1 cellular context compared by ENCODE assay signal in the genomic region with DNA sequence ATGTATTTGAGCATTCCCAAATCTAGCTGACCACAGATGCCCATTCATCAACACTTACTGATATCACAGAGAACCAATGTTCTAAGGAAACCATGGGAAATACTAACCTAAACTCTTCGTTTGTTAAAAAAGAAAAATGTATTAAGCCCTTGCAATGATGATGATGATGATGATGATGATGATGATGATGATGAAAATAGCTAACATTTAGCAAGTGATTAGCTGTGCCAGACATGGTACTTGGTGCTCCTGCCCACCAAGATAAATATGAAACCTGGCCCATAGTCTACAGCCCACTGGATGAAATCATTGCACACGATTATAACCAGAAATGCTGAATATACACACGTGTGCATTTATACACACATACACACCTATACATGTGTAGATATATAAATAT.
TF ChIP-seq lines count a peak whose summit lies in the region.

No MANE protein-coding gene starts in this region.

TF ChIP-seq in HepG2, 621 proteins besides CTCF, POLR2A, EP300 and RAD21:
- TF ChIP-seq, protein P1, sequence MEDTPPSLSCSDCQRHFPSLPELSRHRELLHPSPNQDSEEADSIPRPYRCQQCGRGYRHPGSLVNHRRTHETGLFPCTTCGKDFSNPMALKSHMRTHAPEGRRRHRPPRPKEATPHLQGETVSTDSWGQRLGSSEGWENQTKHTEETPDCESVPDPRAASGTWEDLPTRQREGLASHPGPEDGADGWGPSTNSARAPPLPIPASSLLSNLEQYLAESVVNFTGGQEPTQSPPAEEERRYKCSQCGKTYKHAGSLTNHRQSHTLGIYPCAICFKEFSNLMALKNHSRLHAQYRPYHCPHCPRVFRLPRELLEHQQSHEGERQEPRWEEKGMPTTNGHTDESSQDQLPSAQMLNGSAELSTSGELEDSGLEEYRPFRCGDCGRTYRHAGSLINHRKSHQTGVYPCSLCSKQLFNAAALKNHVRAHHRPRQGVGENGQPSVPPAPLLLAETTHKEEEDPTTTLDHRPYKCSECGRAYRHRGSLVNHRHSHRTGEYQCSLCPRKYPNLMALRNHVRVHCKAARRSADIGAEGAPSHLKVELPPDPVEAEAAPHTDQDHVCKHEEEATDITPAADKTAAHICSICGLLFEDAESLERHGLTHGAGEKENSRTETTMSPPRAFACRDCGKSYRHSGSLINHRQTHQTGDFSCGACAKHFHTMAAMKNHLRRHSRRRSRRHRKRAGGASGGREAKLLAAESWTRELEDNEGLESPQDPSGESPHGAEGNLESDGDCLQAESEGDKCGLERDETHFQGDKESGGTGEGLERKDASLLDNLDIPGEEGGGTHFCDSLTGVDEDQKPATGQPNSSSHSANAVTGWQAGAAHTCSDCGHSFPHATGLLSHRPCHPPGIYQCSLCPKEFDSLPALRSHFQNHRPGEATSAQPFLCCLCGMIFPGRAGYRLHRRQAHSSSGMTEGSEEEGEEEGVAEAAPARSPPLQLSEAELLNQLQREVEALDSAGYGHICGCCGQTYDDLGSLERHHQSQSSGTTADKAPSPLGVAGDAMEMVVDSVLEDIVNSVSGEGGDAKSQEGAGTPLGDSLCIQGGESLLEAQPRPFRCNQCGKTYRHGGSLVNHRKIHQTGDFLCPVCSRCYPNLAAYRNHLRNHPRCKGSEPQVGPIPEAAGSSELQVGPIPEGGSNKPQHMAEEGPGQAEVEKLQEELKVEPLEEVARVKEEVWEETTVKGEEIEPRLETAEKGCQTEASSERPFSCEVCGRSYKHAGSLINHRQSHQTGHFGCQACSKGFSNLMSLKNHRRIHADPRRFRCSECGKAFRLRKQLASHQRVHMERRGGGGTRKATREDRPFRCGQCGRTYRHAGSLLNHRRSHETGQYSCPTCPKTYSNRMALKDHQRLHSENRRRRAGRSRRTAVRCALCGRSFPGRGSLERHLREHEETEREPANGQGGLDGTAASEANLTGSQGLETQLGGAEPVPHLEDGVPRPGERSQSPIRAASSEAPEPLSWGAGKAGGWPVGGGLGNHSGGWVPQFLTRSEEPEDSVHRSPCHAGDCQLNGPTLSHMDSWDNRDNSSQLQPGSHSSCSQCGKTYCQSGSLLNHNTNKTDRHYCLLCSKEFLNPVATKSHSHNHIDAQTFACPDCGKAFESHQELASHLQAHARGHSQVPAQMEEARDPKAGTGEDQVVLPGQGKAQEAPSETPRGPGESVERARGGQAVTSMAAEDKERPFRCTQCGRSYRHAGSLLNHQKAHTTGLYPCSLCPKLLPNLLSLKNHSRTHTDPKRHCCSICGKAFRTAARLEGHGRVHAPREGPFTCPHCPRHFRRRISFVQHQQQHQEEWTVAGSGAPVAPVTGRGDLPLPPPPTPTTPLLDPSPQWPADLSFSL (CRISPR knock-in tag; IDR thresholded peaks at IDR 0.05), result no peak
- TF ChIP-seq CREB1 (IDR thresholded peaks at IDR 0.05) (peak; percentile 76), CREB1 (CRISPR knock-in tag; IDR thresholded peaks at IDR 0.05) (no peak)
